In genomic region chr4:1752284-1753041, GRCh38 we compare ENCODE assay signal across 1 cellular context.
TF ChIP-seq lines count a peak whose summit lies in the region.

No MANE protein-coding gene starts in this region.

TF ChIP-seq in WTC11, 78 proteins besides CTCF, POLR2A, EP300 and RAD21 (continued from another document):
- TF ChIP-seq, protein P1, sequence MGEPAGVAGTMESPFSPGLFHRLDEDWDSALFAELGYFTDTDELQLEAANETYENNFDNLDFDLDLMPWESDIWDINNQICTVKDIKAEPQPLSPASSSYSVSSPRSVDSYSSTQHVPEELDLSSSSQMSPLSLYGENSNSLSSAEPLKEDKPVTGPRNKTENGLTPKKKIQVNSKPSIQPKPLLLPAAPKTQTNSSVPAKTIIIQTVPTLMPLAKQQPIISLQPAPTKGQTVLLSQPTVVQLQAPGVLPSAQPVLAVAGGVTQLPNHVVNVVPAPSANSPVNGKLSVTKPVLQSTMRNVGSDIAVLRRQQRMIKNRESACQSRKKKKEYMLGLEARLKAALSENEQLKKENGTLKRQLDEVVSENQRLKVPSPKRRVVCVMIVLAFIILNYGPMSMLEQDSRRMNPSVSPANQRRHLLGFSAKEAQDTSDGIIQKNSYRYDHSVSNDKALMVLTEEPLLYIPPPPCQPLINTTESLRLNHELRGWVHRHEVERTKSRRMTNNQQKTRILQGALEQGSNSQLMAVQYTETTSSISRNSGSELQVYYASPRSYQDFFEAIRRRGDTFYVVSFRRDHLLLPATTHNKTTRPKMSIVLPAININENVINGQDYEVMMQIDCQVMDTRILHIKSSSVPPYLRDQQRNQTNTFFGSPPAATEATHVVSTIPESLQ (CRISPR knock-in tag; IDR thresholded peaks at IDR 0.05) = no peak
- no peak for TF ChIP-seq NR1H2 (CRISPR knock-in tag; IDR thresholded peaks at IDR 0.05)
- no peak for TF ChIP-seq GTF2I (CRISPR knock-in tag; conservative IDR thresholded peaks at IDR 0.05)
- no peak for TF ChIP-seq CREM (CRISPR knock-in tag; IDR thresholded peaks at IDR 0.05)
